9 cellular contexts compared by ENCODE assay signal in the genomic region with DNA sequence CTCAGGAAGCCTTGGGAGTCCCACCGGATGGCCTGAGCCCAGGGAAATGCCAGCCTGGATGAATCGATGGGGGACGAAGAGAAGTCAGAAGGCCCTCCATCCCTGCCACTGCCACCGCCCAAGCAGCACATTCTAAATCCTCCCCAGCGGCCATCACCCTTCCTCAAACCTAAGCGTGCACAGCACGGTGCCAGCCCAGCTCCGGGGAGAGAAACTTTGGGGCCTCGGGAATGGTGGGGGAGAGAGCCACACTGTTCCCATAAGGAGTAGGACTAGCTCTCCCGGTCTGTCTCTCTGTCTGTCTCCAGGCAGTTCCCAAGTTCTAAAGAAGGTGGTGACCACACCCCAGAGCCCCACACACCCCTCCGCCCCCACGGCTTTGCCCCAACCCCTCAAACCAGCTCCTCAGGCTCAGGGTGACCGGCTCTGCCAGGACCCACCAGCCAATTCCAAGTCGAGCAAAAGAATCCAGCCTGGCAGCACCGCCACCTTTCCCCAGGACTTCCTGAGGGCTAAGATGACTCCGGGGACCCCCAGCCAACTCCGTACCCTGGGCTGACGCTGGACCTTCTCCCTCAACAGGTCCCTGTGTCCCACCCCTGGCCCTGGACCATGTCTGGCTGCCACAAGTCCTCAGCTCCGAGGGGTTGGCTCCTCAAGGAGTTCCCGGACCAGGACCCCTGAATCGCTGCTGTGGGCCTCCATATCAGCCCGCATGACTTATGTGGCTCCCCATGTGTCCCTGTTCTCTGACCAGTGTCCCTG. TPM values are rescaled to one million over a fixed set of nuclear protein-coding genes. Genes with fewer than 3 reads are reported as not detected.
DNase-seq lines count a peak whose midpoint lies in the region; ATAC-seq and TF ChIP-seq lines count a peak whose summit lies in the region.
"Had no signal": no experiment of that assay in that cellular context is flagged by ENCODE, and none has a peak within 500 bp of the region (broad histone marks: within the 10 kb centered on the region; RNA-seq: fewer than 3 reads in every experiment).

No MANE protein-coding gene starts in this region.

- 33 to 63% methylated on average over 22 of the region's 22 CpGs for WGBS in lung, 2 donors
- 7% methylated on average over 22 of the region's 22 CpGs for WGBS in urinary bladder

- H3K4me1 Mint-ChIP-seq in activated naive CD4-positive, alpha-beta T cell treated with anti-CD3 and anti-CD28 coated beads, Interleukin-2, amount 50 U/mL, for 24 hours = peaks cover 72% of the 10 kb centered on the region

- H3K4me1 ChIP-seq in lung (ENCODE audit: control insufficient read depth in 2 of 2, insufficient read depth in 2 of 2, low read length in 2 of 2) = peaks cover 27 to 42% of the 10 kb centered on the region in 2 donors
- H3K4me1 ChIP-seq in urinary bladder (ENCODE audit: insufficient read depth) = peaks cover 5% of the 10 kb centered on the region

- ATAC-seq in lung (ENCODE audit: insufficient read depth, low FRiP score) (no peak), GM21526 (IDR thresholded peaks at IDR 0.05; ENCODE audit: low FRiP score, unreplicated experiment) (no peak), HG03175 (IDR thresholded peaks at IDR 0.05; ENCODE audit: unreplicated experiment) (no peak), sciatic nerve (no peak)

- no peak overlapping the region for H3K27ac ChIP-seq in brain microvascular endothelial cell
- peak overlapping the region; percentile 98 to 100 for H3K27ac ChIP-seq in lung (ENCODE audit: low read depth in 1 of 2, low read length in 1 of 2)
- peak overlapping the region; percentile 84 for H3K27ac ChIP-seq in urinary bladder (ENCODE audit: low read depth)

- no peak for DNase-seq in activated naive CD4-positive, alpha-beta T cell treated with anti-CD3 and anti-CD28 coated beads, Interleukin-2, amount 50 U/mL, for 16 hours
- DNase-seq in brain microvascular endothelial cell (no peak), lung (ENCODE audit: low spot score) (no peak), sciatic nerve (ENCODE audit: low spot score) (no peak)
- DNase-seq: DMS 273 treated with DMSO at 0.1 percent for 48 hours had no signal

- H3K36me3 ChIP-seq in brain microvascular endothelial cell (replicated peaks) (no peaks in the 10 kb centered on the region), lung (ENCODE audit: control insufficient read depth in 2 of 2, insufficient read depth in 2 of 2, low read length in 2 of 2) (no peaks in the 10 kb centered on the region), urinary bladder (ENCODE audit: insufficient read depth) (no peaks in the 10 kb centered on the region)

- H3K27ac Mint-ChIP-seq in activated naive CD4-positive, alpha-beta T cell treated with anti-CD3 and anti-CD28 coated beads, Interleukin-2, amount 50 U/mL, for 24 hours = peak overlapping the region; percentile 35

- no peaks in the 10 kb centered on the region for H3K9me3 ChIP-seq in lung (ENCODE audit: control insufficient read depth in 2 of 2, insufficient read depth in 1 of 2, low read length in 1 of 2)

- no peaks in the 10 kb centered on the region for H3K36me3 Mint-ChIP-seq in activated naive CD4-positive, alpha-beta T cell treated with anti-CD3 and anti-CD28 coated beads, Interleukin-2, amount 50 U/mL, for 24 hours

- H3K27me3 ChIP-seq in brain microvascular endothelial cell (replicated peaks) (no peaks in the 10 kb centered on the region), lung (ENCODE audit: control insufficient read depth, insufficient read depth) (no peaks in the 10 kb centered on the region)

- no peaks in the 10 kb centered on the region for H3K9me3 Mint-ChIP-seq in activated naive CD4-positive, alpha-beta T cell treated with anti-CD3 and anti-CD28 coated beads, Interleukin-2, amount 50 U/mL, for 24 hours

- TF ChIP-seq CTCF in brain microvascular endothelial cell (IDR thresholded peaks at IDR 0.05; ENCODE audit: low read depth, low read length, missing control alignments) (no peak), lung (IDR thresholded peaks at IDR 0.05; ENCODE audit: control extremely low read depth, extremely low read depth) (no peak)

- no peaks in the 10 kb centered on the region for H3K27me3 Mint-ChIP-seq in activated naive CD4-positive, alpha-beta T cell treated with anti-CD3 and anti-CD28 coated beads, Interleukin-2, amount 50 U/mL, for 24 hours

- intact Hi-C loops in sciatic nerve (cut with DNase I) = loop anchor here (5.0 to 10.0 kb wide), 2 partner anchors 117 to 149 kb away; no protein-coding TSS in a partner anchor

- in situ Hi-C loops in brain microvascular endothelial cell (cut with HindIII; ENCODE audit: low pct_ligation_motif_present, low sequenced_read_pairs) = no loop called here

- peak overlapping the region; percentile 89 for H3K4me3 Mint-ChIP-seq in activated naive CD4-positive, alpha-beta T cell treated with anti-CD3 and anti-CD28 coated beads, Interleukin-2, amount 50 U/mL, for 24 hours

- H3K4me3 ChIP-seq in brain microvascular endothelial cell (ENCODE audit: low read depth, low read length) = peak overlapping the region; percentile 90
- peak overlapping the region; percentile 93 for H3K4me3 ChIP-seq in lung
- peak overlapping the region; percentile 95 for H3K4me3 ChIP-seq in urinary bladder (ENCODE audit: low read depth, low read length)

RNA-seq across cellular contexts. Expression of a gene that starts 2.7 kb away (rescaled TPM):
- total RNA-seq in lung = 100 to 1,000 TPM; 396 to 707 TPM
- 10 to 100 TPM; 66.5 to 79.9 TPM for polyA plus RNA-seq in lung
- total RNA-seq in urinary bladder = 554 TPM
- polyA plus RNA-seq in urinary bladder = 200 TPM
- total RNA-seq in sciatic nerve = 2,773 TPM

RNA-seq across cellular contexts. Expression of a gene that starts 29.8 kb away (rescaled TPM):
- 1,000 to 10,000 TPM in 1 of 2 donors, 100 to 1,000 TPM in 1; 941 to 1,160 TPM for total RNA-seq in lung
- polyA plus RNA-seq in lung = 1,000 to 10,000 TPM; 1,043 to 1,130 TPM
- 863 TPM for total RNA-seq in urinary bladder
- polyA plus RNA-seq in urinary bladder = 1,468 TPM
- total RNA-seq in sciatic nerve = 811 TPM

RNA-seq across cellular contexts. Expression of a gene that starts 47.5 kb away (rescaled TPM):
- 10 to 100 TPM; 10.8 to 19.4 TPM for total RNA-seq in lung
- polyA plus RNA-seq in lung = 10 to 100 TPM; 15.2 to 21.9 TPM
- total RNA-seq in urinary bladder = 5.1 TPM
- polyA plus RNA-seq in urinary bladder = 14.3 TPM
- 20.7 TPM for total RNA-seq in sciatic nerve

RNA-seq across cellular contexts. Expression of a gene that starts 57.8 kb away (rescaled TPM):
- total RNA-seq in lung (10 to 100 TPM; 53.7 to 74.4 TPM), urinary bladder (75.2 TPM), sciatic nerve (86.6 TPM)
- polyA plus RNA-seq in lung (10 to 100 TPM; 57.0 to 62.2 TPM), urinary bladder (52.8 TPM)
